12 cellular contexts compared by ENCODE assay signal in genomic region chr6:35026434-35027222, GRCh38.
A peak's percentile ranks its signal among the peaks of the same experiment; 100 is the strongest.
DNase-seq lines count a peak whose midpoint lies in the region; ATAC-seq, FAIRE-seq and TF ChIP-seq lines count a peak whose summit lies in the region.
"Had no signal": no experiment of that assay in that cellular context is flagged by ENCODE, and none has a peak within 500 bp of the region (broad histone marks: within the 10 kb centered on the region; RNA-seq: fewer than 3 reads in every experiment).

No MANE protein-coding gene starts in this region.

- POLR2A ChIA-PET in HEK293 (lab: Yijun Ruan, JAX), result no interaction called here

- ATAC-seq in GM21367 (IDR thresholded peaks at IDR 0.05; ENCODE audit: unreplicated experiment), result no peak
- ATAC-seq in stimulated activated naive CD8-positive, alpha-beta T cell treated with anti-CD3 and anti-CD28 coated beads, Interleukin-15, Interleukin-2, amounts not matched to agents 100 U/mL and 50 U/mL, for 24 hours, result no peak

- peak; percentile 50 for DNase-seq in astrocyte (ENCODE audit: low read depth)
- peak; percentile 21 for DNase-seq in glomerular visceral epithelial cell (ENCODE audit: extremely low spot score)
- DNase-seq in substantia nigra (lab: John Stamatoyannopoulos, UW), result no peak
- DNase-seq in SJCRH30, result no peak
- DNase-seq in effector memory CD4-positive, alpha-beta T cell, result no peak
- no peak for DNase-seq in stimulated activated naive CD8-positive, alpha-beta T cell treated with anti-CD3 and anti-CD28 coated beads, Interleukin-15, Interleukin-2, amounts not matched to agents 100 U/mL and 50 U/mL, for 24 hours
- DNase-seq: activated effector memory CD4-positive, alpha-beta T cell treated with Interleukin-2 at 50 U/mL for 16 hours; cortex of kidney; NCI-H187 treated with DMSO at 0.1 percent for 48 hours; T-helper 1 cell had no signal

- H3K9ac ChIP-seq in astrocyte (ENCODE audit: low read length), result no peak overlapping the region

- peak overlapping the region; percentile 52 for H3K4me2 ChIP-seq in astrocyte (ENCODE audit: low read length)

- no peak overlapping the region for H3K4me3 ChIP-seq in HEK293 (ENCODE audit: low read depth, low read length)
- no peak overlapping the region for H3K4me3 ChIP-seq in astrocyte (ENCODE audit: insufficient read depth, low read depth, low read length)
- no peak overlapping the region for H3K4me3 ChIP-seq in SJCRH30
- H3K4me3 ChIP-seq in effector memory CD4-positive, alpha-beta T cell (ENCODE audit: insufficient read depth, low read depth, low read length, poor library complexity, severe bottlenecking), result no peak overlapping the region

- H3K36me3 ChIP-seq in HEK293 (ENCODE audit: control insufficient read depth in 2 of 2, insufficient read depth in 1 of 2, low read length in 2 of 2) (peaks cover 0 to 9% of the 10 kb centered on the region in 2 experiments; a peak in 1 of 3 replicates), astrocyte (ENCODE audit: insufficient read depth, low read length) (no peaks in the 10 kb centered on the region), SJCRH30 (peaks cover 23% of the 10 kb centered on the region)
- H3K36me3 ChIP-seq in effector memory CD4-positive, alpha-beta T cell (ENCODE audit: control insufficient read depth, insufficient read depth, low read length), result no peaks in the 10 kb centered on the region

- no peaks in the 10 kb centered on the region for H3K27me3 ChIP-seq in astrocyte (ENCODE audit: insufficient read depth, low read length)
- H3K27me3 ChIP-seq in SJCRH30, result no peaks in the 10 kb centered on the region
- H3K27me3 ChIP-seq in effector memory CD4-positive, alpha-beta T cell (replicated peaks; ENCODE audit: control insufficient read depth, insufficient read depth, low read length, poor library complexity, severe bottlenecking), result no peaks in the 10 kb centered on the region

- H3K27ac Mint-ChIP-seq in astrocyte (ENCODE audit: unreplicated experiment), result no peak overlapping the region

- CTCF ChIA-PET in HEK293 (lab: Yijun Ruan, JAX), result interaction anchor here (0.6 to 1.6 kb wide), 8 partner anchors 15 to 633 kb away, joined by 3 to 6 read pairs (median 3); no protein-coding TSS in a partner anchor

- no peaks in the 10 kb centered on the region for H3K9me3 Mint-ChIP-seq in astrocyte (ENCODE audit: unreplicated experiment)

- no peaks in the 10 kb centered on the region for H3K27me3 Mint-ChIP-seq in astrocyte (ENCODE audit: low read depth, unreplicated experiment)

- H4K20me1 ChIP-seq in astrocyte (ENCODE audit: insufficient read depth, low read length), result no peaks in the 10 kb centered on the region

- no peak for TF ChIP-seq CTCF in HEK293 (tag by site-specific recombination; IDR thresholded peaks at IDR 0.05)
- no peak for TF ChIP-seq CTCF in astrocyte (IDR thresholded peaks at IDR 0.05; ENCODE audit: insufficient read depth, low read depth, low read length)

- no peak overlapping the region for H3K4me3 Mint-ChIP-seq in astrocyte (ENCODE audit: unreplicated experiment)

- peaks cover 28% of the 10 kb centered on the region for H3K4me1 Mint-ChIP-seq in astrocyte (ENCODE audit: low read depth, unreplicated experiment)

- no peak for FAIRE-seq in astrocyte (lab: Jason Lieb, UNC)

- no peak overlapping the region for H2AFZ ChIP-seq in astrocyte (ENCODE audit: low read depth, low read length)

- H3K4me1 ChIP-seq in HEK293 (ENCODE audit: control insufficient read depth, insufficient read depth, low read length), result peaks cover 8% of the 10 kb centered on the region; the same call in 1 of the 2 replicates
- peaks cover 27% of the 10 kb centered on the region for H3K4me1 ChIP-seq in astrocyte (ENCODE audit: insufficient read depth, low read length)
- peaks cover 24% of the 10 kb centered on the region for H3K4me1 ChIP-seq in SJCRH30
- no peaks in the 10 kb centered on the region for H3K4me1 ChIP-seq in effector memory CD4-positive, alpha-beta T cell (ENCODE audit: control insufficient read depth, insufficient read depth, low read length, poor library complexity, severe bottlenecking)

- H3K9me3 ChIP-seq in HEK293 (ENCODE audit: control insufficient read depth, insufficient read depth, low read depth, low read length), result no peaks in the 10 kb centered on the region
- no peaks in the 10 kb centered on the region for H3K9me3 ChIP-seq in astrocyte (ENCODE audit: insufficient read depth, low read depth, low read length)
- H3K9me3 ChIP-seq in SJCRH30 (replicated peaks), result no peaks in the 10 kb centered on the region
- no peaks in the 10 kb centered on the region for H3K9me3 ChIP-seq in effector memory CD4-positive, alpha-beta T cell (ENCODE audit: control insufficient read depth, low read length)

- H3K79me2 ChIP-seq in astrocyte (ENCODE audit: insufficient read depth, low read length), result no peaks in the 10 kb centered on the region

- H3K27ac ChIP-seq in HEK293 (ENCODE audit: extremely low read depth, low read depth, low read length) (no peak overlapping the region), astrocyte (ENCODE audit: low read depth, low read length) (no peak overlapping the region), substantia nigra (ENCODE audit: low read depth, low read length, poor library complexity, severe bottlenecking) (peak overlapping the region; percentile 17), SJCRH30 (no peak overlapping the region)
- no peak overlapping the region for H3K27ac ChIP-seq in effector memory CD4-positive, alpha-beta T cell (ENCODE audit: insufficient read depth, low read length, poor library complexity, severe bottlenecking)

- peaks cover 12% of the 10 kb centered on the region for H3K36me3 Mint-ChIP-seq in astrocyte (ENCODE audit: low read depth, unreplicated experiment)

TF ChIP-seq in HEK293, 187 proteins besides CTCF, POLR2A, EP300 and RAD21:
- no peak for TF ChIP-seq ZBTB48 (tag by site-specific recombination; IDR thresholded peaks at IDR 0.05)
- peak; percentile 58; the same call in 1 of the 2 replicates for TF ChIP-seq SCRT2 (tag by site-specific recombination; IDR thresholded peaks at IDR 0.05)
- TF ChIP-seq PRDM1 (tag by site-specific recombination; IDR thresholded peaks at IDR 0.05), result peak; percentile 66

Comparison
In these comparisons a context has a peak if more than half of its experiments do, and no peak if none do; other contexts are left out.
1. DNase-seq: peak in astrocyte (single experiment) and glomerular visceral epithelial cell (single experiment); none in substantia nigra (0 of 49), SJCRH30 (0 of 2), effector memory CD4-positive, alpha-beta T cell (0 of 3) and stimulated activated naive CD8-positive, alpha-beta T cell treated with anti-CD3 and anti-CD28 coated beads, Interleukin-15, Interleukin-2, amounts not matched to agents 100 U/mL and 50 U/mL, for 24 hours (single experiment).